16 cellular contexts compared by ENCODE assay signal in the genomic region with DNA sequence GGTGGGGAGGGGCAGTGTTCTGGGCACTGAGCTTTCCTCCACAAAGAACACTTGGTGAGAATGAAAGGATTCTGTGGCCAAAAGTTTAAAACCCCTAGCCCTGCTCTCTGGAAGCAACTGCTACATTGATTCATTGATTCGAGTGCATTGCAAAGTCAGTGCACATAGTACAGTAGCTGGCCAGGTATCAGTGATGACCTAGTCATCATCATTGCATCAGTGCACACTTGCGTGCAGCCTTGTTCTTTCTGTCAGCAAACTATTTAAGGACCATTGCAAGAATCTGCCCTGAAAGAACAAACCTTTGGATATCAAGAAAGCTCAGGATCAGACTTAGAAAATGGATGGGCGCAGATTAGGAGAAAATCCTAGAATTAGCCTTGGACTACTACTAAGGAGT.
"Had no signal": no experiment of that assay in that cellular context is flagged by ENCODE, and none has a peak within 500 bp of the region (broad histone marks: within the 10 kb centered on the region; RNA-seq: fewer than 3 reads in every experiment).

No MANE protein-coding gene starts in this region.

- H3K27me3 ChIP-seq: gastroesophageal sphincter, heart right ventricle, tibial artery had no signal

- H3K27me3 Mint-ChIP-seq: activated naive CD8-positive, alpha-beta T cell treated with anti-CD3 and anti-CD28 coated beads for 36 hours; dendritic cell treated with granulocyte-macrophage colony-stimulating factor and Interleukin-4, amounts not matched to agents 40 ng/mL and 50 ng/mL, for 4 days; effector memory CD8-positive, alpha-beta T cell; naive thymus-derived CD4-positive, alpha-beta T cell had no signal

- DNase-seq: activated CD4-positive, alpha-beta T cell treated with anti-CD3 and anti-CD28 coated beads, Interleukin-2, amount 50 U/mL, for 48 hours; activated CD4-positive, CD25-positive, alpha-beta regulatory T cell treated with anti-CD3 and anti-CD28 coated beads, Interleukin-2, amount 50 U/mL, for 72 hours; activated gamma-delta T cell; activated naive CD8-positive, alpha-beta T cell treated with anti-CD3 and anti-CD28 coated beads for 36 hours; activated T-cell treated with anti-CD3 and anti-CD28 coated beads, Interleukin-2, amount 50 U/mL, for 48 hours; effector memory CD8-positive, alpha-beta T cell; heart right ventricle; mucosa of descending colon; naive thymus-derived CD4-positive, alpha-beta T cell; stimulated activated CD4-positive, alpha-beta T cell treated with anti-CD3 and anti-CD28 coated beads, Interleukin-2, amount 100 ng/mL, for 48 hours; stimulated activated naive CD4-positive, alpha-beta T cell; T1000; tibial artery had no signal

- H3K4me3 Mint-ChIP-seq: activated naive CD8-positive, alpha-beta T cell treated with anti-CD3 and anti-CD28 coated beads for 36 hours; dendritic cell treated with granulocyte-macrophage colony-stimulating factor and Interleukin-4, amounts not matched to agents 40 ng/mL and 50 ng/mL, for 4 days; effector memory CD8-positive, alpha-beta T cell; naive thymus-derived CD4-positive, alpha-beta T cell had no signal

- H3K27ac ChIP-seq: epithelial cell of prostate, gastroesophageal sphincter, heart right ventricle, tibial artery had no signal

- H3K4me1 ChIP-seq: gastroesophageal sphincter, heart right ventricle, tibial artery had no signal

- H3K9me3 Mint-ChIP-seq: dendritic cell treated with granulocyte-macrophage colony-stimulating factor and Interleukin-4, amounts not matched to agents 40 ng/mL and 50 ng/mL, for 4 days; effector memory CD8-positive, alpha-beta T cell had no signal

- H3K9me3 ChIP-seq: gastroesophageal sphincter, mucosa of descending colon, tibial artery had no signal

- H3K27ac Mint-ChIP-seq: dendritic cell treated with granulocyte-macrophage colony-stimulating factor and Interleukin-4, amounts not matched to agents 40 ng/mL and 50 ng/mL, for 4 days; effector memory CD8-positive, alpha-beta T cell had no signal

- H3K4me3 ChIP-seq: gastroesophageal sphincter, heart right ventricle, mucosa of descending colon, tibial artery had no signal

- ATAC-seq: effector memory CD8-positive, alpha-beta T cell; gastroesophageal sphincter; heart right ventricle; mucosa of descending colon; naive thymus-derived CD4-positive, alpha-beta T cell had no signal
